In the genomic region with DNA sequence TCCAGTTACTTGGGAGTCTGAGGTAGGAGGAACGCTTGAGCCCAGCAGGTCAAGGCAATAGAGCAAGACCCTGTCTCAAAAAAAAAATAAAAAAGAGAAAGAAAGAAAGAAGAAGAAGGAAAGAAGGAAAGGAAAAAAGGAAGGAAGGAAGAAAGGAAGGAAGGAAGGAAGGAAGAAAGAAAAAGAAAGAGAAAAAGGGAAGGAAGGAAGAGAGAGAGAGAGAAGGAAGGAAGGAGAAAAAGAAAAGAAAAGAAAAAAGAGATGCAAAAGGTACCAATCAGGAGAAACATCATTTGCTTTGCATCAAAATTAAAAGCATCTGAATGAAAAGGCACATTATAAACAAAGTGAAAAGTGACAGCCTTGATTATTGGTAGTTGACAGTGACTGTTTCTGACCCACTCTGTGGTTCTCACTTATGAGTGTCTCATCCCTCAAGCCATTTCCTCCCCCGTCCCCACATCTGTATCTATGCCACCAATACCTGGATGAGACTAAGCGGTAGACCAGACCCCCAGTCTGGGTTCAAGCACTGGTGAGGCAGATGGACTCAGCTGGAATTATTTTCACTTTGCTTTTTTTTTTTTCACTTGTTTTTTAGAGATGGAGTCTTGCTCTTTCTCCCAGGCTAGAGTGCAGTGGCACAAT, we compare ENCODE assay signal across 23 cellular contexts.
"Had no signal": no experiment of that assay in that cellular context is flagged by ENCODE, and none has a peak within 500 bp of the region (broad histone marks: within the 10 kb centered on the region; RNA-seq: fewer than 3 reads in every experiment).

No MANE protein-coding gene starts in this region.

- H3K9me3 Mint-ChIP-seq: activated naive CD4-positive, alpha-beta T cell treated with anti-CD3 and anti-CD28 coated beads for 36 hours; activated T-helper 2 cell treated with anti-CD3 and anti-CD28 coated beads, Interferon-gamma antibody, Interleukin-2, Interleukin-4, amounts not matched to agents 10 μg/mL and 5 μg/mL and 100 μg/mL, durations not matched to agents 14 hours and 24 hours and 36 hours; endodermal cell; nephron progenitor cell; stimulated activated naive B cell treated with anti-CD40 and anti-IgM and Interleukin-4, amounts not matched to agents 10 μg/mL and 1 μg/mL and 100 μg/mL, for 72 hours; type B pancreatic cell had no signal

- H3K4me1 Mint-ChIP-seq: endodermal cell had no signal

- DNase-seq: activated CD4-positive, alpha-beta T cell treated with anti-CD3 and anti-CD28 coated beads, Interleukin-2, amount 50 U/mL, for 1 hour; activated naive CD4-positive, alpha-beta T cell treated with anti-CD3 and anti-CD28 coated beads for 36 hours; aorta; brain microvascular endothelial cell; central memory CD4-positive, alpha-beta T cell; endodermal cell; head of caudate nucleus; hypothalamus; midbrain; nephron progenitor cell; nucleus accumbens; small intestine; stimulated activated CD4-positive, alpha-beta T cell treated with anti-CD3 and anti-CD28 coated beads, Interleukin-2, amount 100 ng/mL, for 24 hours; stimulated activated naive B cell treated with anti-CD40 and anti-IgM and Interleukin-4, amounts not matched to agents 10 μg/mL and 1 μg/mL and 100 μg/mL, for 72 hours; SW 1271 had no signal

- H3K27me3 ChIP-seq: brain microvascular endothelial cell, gastroesophageal sphincter, vagina had no signal

- H3K27ac ChIP-seq: brain microvascular endothelial cell, coronary artery, gastroesophageal sphincter, SK-N-MC, thoracic aorta, vagina had no signal

- H3K27ac Mint-ChIP-seq: activated naive CD4-positive, alpha-beta T cell treated with anti-CD3 and anti-CD28 coated beads for 36 hours; activated T-helper 2 cell treated with anti-CD3 and anti-CD28 coated beads, Interferon-gamma antibody, Interleukin-2, Interleukin-4, amounts not matched to agents 10 μg/mL and 5 μg/mL and 100 μg/mL, durations not matched to agents 14 hours and 24 hours and 36 hours; endodermal cell; nephron progenitor cell; stimulated activated naive B cell treated with anti-CD40 and anti-IgM and Interleukin-4, amounts not matched to agents 10 μg/mL and 1 μg/mL and 100 μg/mL, for 72 hours; type B pancreatic cell had no signal

- H3K9me3 ChIP-seq: gastroesophageal sphincter, thoracic aorta, vagina had no signal

- H3K4me3 Mint-ChIP-seq: activated naive CD4-positive, alpha-beta T cell treated with anti-CD3 and anti-CD28 coated beads for 36 hours; endodermal cell; nephron progenitor cell; stimulated activated naive B cell treated with anti-CD40 and anti-IgM and Interleukin-4, amounts not matched to agents 10 μg/mL and 1 μg/mL and 100 μg/mL, for 72 hours; type B pancreatic cell had no signal

- H3K27me3 Mint-ChIP-seq: stimulated activated naive B cell treated with anti-CD40 and anti-IgM and Interleukin-4, amounts not matched to agents 10 μg/mL and 1 μg/mL and 100 μg/mL, for 72 hours; type B pancreatic cell had no signal

- ATAC-seq: gastroesophageal sphincter; sciatic nerve; stimulated activated naive B cell treated with anti-CD40 and anti-IgM and Interleukin-4, amounts not matched to agents 10 μg/mL and 1 μg/mL and 100 μg/mL, for 72 hours had no signal

- H3K36me3 ChIP-seq: brain microvascular endothelial cell, thoracic aorta, vagina had no signal

- H3K4me3 ChIP-seq: coronary artery, gastroesophageal sphincter, SK-N-MC, thoracic aorta, vagina had no signal
